2 cellular contexts compared by ENCODE assay signal in the genomic region with DNA sequence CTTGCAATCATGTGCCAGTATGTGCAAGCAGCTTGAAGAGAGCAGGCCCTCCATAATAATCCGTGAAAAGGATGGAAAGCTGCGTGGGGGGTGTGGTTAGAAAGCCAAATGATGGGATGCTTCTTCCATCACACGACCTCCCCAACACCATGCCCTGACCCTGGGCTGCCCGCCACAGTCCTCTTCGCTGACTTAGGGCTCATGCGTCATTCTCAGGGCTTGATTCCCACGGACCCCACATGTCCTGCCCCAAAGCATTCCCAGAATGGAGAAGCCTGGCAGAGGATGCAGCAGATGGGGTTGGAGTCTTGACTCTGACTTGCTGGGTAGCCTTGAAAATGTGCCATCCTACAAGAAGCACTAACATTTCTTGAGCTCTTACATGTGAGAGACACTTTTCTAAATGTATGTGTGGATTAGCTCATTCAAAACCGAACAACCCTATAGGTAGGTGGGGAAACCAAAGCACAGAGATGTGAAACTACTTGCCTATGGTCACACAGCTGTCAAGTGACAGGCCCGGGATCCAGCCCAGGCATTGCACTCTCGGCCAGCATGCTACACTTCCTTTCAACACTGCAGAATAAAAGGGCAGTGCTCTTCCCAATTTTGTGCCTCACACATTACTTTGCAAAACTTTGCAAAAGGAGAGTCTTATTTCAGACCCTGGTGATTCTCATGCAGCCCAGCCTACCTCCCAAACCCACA.
TF ChIP-seq lines count a peak whose summit lies in the region.

No MANE protein-coding gene starts in this region.

TF ChIP-seq in SK-N-SH, 30 proteins besides CTCF, POLR2A, EP300 and RAD21:
- TF ChIP-seq GATA2 (CRISPR knock-in tag; IDR thresholded peaks at IDR 0.05) (no peak), GABPA (IDR thresholded peaks at IDR 0.05; ENCODE audit: low read depth) (no peak), RCOR1 (IDR thresholded peaks at IDR 0.05; ENCODE audit: low read length) (no peak)

TF ChIP-seq in SK-N-SH treated with all-trans-retinoic acid at 6 μM for 48 hours, 23 proteins besides CTCF, POLR2A, EP300 and RAD21:
- TF ChIP-seq ARNTL (CRISPR knock-in tag; IDR thresholded peaks at IDR 0.05; ENCODE audit: borderline replicate concordance, low read depth), result no peak
- no peak for TF ChIP-seq TCF4 (CRISPR knock-in tag; IDR thresholded peaks at IDR 0.05; ENCODE audit: borderline replicate concordance)
- TF ChIP-seq ZFP3 (CRISPR knock-in tag; IDR thresholded peaks at IDR 0.05), result no peak
- TF ChIP-seq ESRRG (CRISPR knock-in tag; IDR thresholded peaks at IDR 0.05), result no peak
- TF ChIP-seq, protein P1, sequence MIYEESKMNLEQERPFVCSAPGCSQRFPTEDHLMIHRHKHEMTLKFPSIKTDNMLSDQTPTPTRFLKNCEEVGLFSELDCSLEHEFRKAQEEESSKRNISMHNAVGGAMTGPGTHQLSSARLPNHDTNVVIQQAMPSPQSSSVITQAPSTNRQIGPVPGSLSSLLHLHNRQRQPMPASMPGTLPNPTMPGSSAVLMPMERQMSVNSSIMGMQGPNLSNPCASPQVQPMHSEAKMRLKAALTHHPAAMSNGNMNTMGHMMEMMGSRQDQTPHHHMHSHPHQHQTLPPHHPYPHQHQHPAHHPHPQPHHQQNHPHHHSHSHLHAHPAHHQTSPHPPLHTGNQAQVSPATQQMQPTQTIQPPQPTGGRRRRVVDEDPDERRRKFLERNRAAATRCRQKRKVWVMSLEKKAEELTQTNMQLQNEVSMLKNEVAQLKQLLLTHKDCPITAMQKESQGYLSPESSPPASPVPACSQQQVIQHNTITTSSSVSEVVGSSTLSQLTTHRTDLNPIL (CRISPR knock-in tag; IDR thresholded peaks at IDR 0.05; ENCODE audit: low read depth), result no peak
- TF ChIP-seq BACH2 (CRISPR knock-in tag; IDR thresholded peaks at IDR 0.05; ENCODE audit: borderline replicate concordance), result no peak
- no peak for TF ChIP-seq SNAI2 (CRISPR knock-in tag; IDR thresholded peaks at IDR 0.05)
- TF ChIP-seq ZFP30 (CRISPR knock-in tag; IDR thresholded peaks at IDR 0.05), result no peak
- TF ChIP-seq ISL1 (CRISPR knock-in tag; IDR thresholded peaks at IDR 0.05), result no peak
- TF ChIP-seq CSDC2 (CRISPR knock-in tag; IDR thresholded peaks at IDR 0.05), result no peak
TF ChIP-seq in SK-N-SH treated with all-trans-retinoic acid at 6 μM for 48 hours: peak in this region for 0.
